8 cellular contexts compared by ENCODE assay signal in the genomic region with DNA sequence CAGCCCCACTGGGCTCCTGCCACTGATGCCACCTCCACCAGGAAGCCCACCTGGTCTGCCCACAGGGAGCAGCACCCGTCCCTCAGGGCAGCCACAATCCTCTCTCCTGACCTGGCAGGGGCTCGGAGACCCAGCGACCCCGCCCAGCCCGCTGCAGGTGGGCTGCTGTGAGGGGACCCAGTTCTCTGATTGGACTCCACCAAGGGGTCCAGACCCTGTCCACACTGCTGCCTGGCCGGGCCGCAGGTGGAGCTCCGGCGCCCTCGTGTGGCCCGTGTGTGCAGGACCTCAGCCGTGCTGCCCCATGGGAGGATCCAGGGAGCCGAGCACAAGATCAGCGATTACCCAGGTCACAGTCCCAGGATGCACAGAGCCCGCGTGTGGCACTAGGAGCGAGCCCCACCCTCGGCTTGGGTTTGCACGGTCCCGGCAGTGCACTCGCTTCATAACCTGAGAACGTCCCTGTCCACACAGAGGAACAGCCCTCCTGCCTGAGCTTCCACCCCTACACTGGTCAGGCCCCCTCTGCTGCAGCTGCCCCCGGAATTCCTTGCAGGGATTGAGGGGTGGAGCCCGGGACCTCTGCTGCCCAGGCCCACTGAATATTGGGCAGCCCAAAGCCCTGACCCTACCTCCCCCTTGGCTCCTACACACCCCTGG. TPM values are rescaled to one million over a fixed set of nuclear protein-coding genes. Genes with fewer than 3 reads are reported as not detected.
DNase-seq lines count a peak whose midpoint lies in the region; ATAC-seq, FAIRE-seq and TF ChIP-seq lines count a peak whose summit lies in the region.

No MANE protein-coding gene starts in this region.

- peaks cover 27% of the 10 kb centered on the region; the same call in 1 of the 2 replicates for H3K4me1 ChIP-seq in HepG2 (ENCODE audit: insufficient read depth, low read length)

- no peaks in the 10 kb centered on the region for H3K79me2 ChIP-seq in HepG2 (ENCODE audit: insufficient read depth, low read length)

- TF ChIP-seq CTCF in AG04450 (IDR thresholded peaks at IDR 0.05; ENCODE audit: low read depth, low read length), result peak; percentile 88
- peak; percentile 81 for TF ChIP-seq CTCF in coronary artery (IDR thresholded peaks at IDR 0.05)
- TF ChIP-seq CTCF in HepG2 (CRISPR knock-in tag; IDR thresholded peaks at IDR 0.05), result peak; percentile 97

- H3K36me3 Mint-ChIP-seq in stimulated activated effector memory CD8-positive, alpha-beta T cell treated with anti-CD3 and anti-CD28 coated beads, Interleukin-12 subunit alpha, Interleukin-12 subunit beta, amount 100 ng/mL, for 72 hours, result no peaks in the 10 kb centered on the region

- TF ChIP-seq POLR2A in GM12892 (IDR thresholded peaks at IDR 0.05; ENCODE audit: low read depth, low read length), result no peak
- no peak for TF ChIP-seq POLR2A in HepG2 (IDR thresholded peaks at IDR 0.05; ENCODE audit: insufficient read depth in 1 of 2, low read depth in 2 of 2, low read length in 2 of 2)

- no peak overlapping the region for H3K27ac ChIP-seq in AG04450 (ENCODE audit: low read depth, low read length)
- H3K27ac ChIP-seq in coronary artery, result no peak overlapping the region
- no peak overlapping the region for H3K27ac ChIP-seq in HepG2 (ENCODE audit: extremely low read length, insufficient read depth, low read length)

- peak; percentile 85 for FAIRE-seq in GM12892 (lab: Jason Lieb, UNC)
- FAIRE-seq in HepG2 (lab: Jason Lieb, UNC), result peak; percentile 67

- ATAC-seq in HepG2, result peak; percentile 95
- peak; percentile 71 for ATAC-seq in stimulated activated effector memory CD8-positive, alpha-beta T cell treated with anti-CD3 and anti-CD28 coated beads, Interleukin-12 subunit alpha, Interleukin-12 subunit beta, amount 100 ng/mL, for 72 hours

- POLR2A ChIA-PET in AG04450 (lab: Yijun Ruan, JAX), result interaction anchor here (0.6 kb wide), 1 partner anchor 29 kb away, joined by 4 read pairs; no protein-coding TSS in a partner anchor
- POLR2A ChIA-PET in HepG2 (lab: Yijun Ruan, JAX), result no interaction called here

- in situ Hi-C loops in HepG2 (cut with HindIII; ENCODE audit: extremely low pct_ligation_motif_present, low pct_unique_long_range_greater_than_20kb), result loop anchor here (5.0 kb wide), 1 partner anchor 503 kb away; a partner anchor contains a TSS

- no peaks in the 10 kb centered on the region for H3K9me3 ChIP-seq in AG04450 (ENCODE audit: control insufficient read depth, insufficient read depth, low read length)
- no peaks in the 10 kb centered on the region for H3K9me3 ChIP-seq in HepG2 (ENCODE audit: low read length)

- DNase-seq in AG04450 (ENCODE audit: low read depth, low spot score), result no peak
- peak; percentile 89 for DNase-seq in GM12892 (ENCODE audit: insufficient read length)
- DNase-seq in NCI-H2171 (lab: John Stamatoyannopoulos, UW), result peak; percentile 78
- peak; percentile 28 to 31 for DNase-seq in activated CD4-positive, alpha-beta T cell treated with anti-CD3 and anti-CD28 coated beads for 24 hours (ENCODE audit: low read depth in 2 of 2)
- DNase-seq in coronary artery (ENCODE audit: low spot score), result peak; percentile 53
- peak; percentile 32 for DNase-seq in HepG2 (ENCODE audit: low spot score)
- peak; percentile 41 to 72 for DNase-seq in stimulated activated effector memory CD8-positive, alpha-beta T cell treated with anti-CD3 and anti-CD28 coated beads, Interleukin-12 subunit alpha, Interleukin-12 subunit beta, amount 100 ng/mL, for 72 hours (ENCODE audit: low spot score in 2 of 2)
- no peak for DNase-seq in dedifferentiated amniotic fluid mesenchymal stem cell (ENCODE audit: extremely low spot score)

- H3K9me3 Mint-ChIP-seq in stimulated activated effector memory CD8-positive, alpha-beta T cell treated with anti-CD3 and anti-CD28 coated beads, Interleukin-12 subunit alpha, Interleukin-12 subunit beta, amount 100 ng/mL, for 72 hours, result no peaks in the 10 kb centered on the region

- TF ChIP-seq EP300 in HepG2 (IDR thresholded peaks at IDR 0.05; ENCODE audit: low read depth in 2 of 2, low read length in 2 of 2) (no peak), HepG2 (CRISPR knock-in tag; IDR thresholded peaks at IDR 0.05; ENCODE audit: borderline replicate concordance) (no peak)

- no TSS peak for BruUV-seq in HepG2 (replicated peaks; lab: Mats Ljungman, UMichigan)

- CTCF ChIA-PET in AG04450 (lab: Charles Lee) (interaction anchor here (0.6 to 1.0 kb wide), 5 partner anchors 25 to 564 kb away, joined by 3 to 10 read pairs (median 3); no protein-coding TSS in a partner anchor), HepG2 (lab: Yijun Ruan, JAX; ENCODE audit: low intra/inter-chr PET ratio, low total read pairs) (interaction anchor here (1.4 to 2.0 kb wide), 3 partner anchors 68 to 562 kb away, joined by 3 to 11 read pairs (median 10); no protein-coding TSS in a partner anchor)

- H3K4me3 ChIP-seq in AG04450 (ENCODE audit: low read depth, low read length) (no peak overlapping the region), coronary artery (no peak overlapping the region), HepG2 (replicated peaks in 1 of 3; ENCODE audit: insufficient read depth in 1 of 3, low read depth in 2 of 3, low read length in 3 of 3) (no peak overlapping the region)

- intact Hi-C loops in HepG2 (cut with micrococcal nuclease; ENCODE audit: unreplicated experiment), result no loop called here

- no peaks in the 10 kb centered on the region for H3K36me3 ChIP-seq in HepG2 (replicated peaks in 1 of 2; ENCODE audit: control insufficient read depth in 1 of 2, insufficient read depth in 2 of 2, low read length in 2 of 2)

- 21% methylated on average over 3 of the region's 24 CpGs for WGBS in HepG2 (ENCODE audit: low lambda C conversion rate)

- TF ChIP-seq RAD21 in HepG2 (CRISPR knock-in tag; IDR thresholded peaks at IDR 0.05), result peak; percentile 95

- H2AFZ ChIP-seq in HepG2 (ENCODE audit: low read length), result no peak overlapping the region

- peaks cover 15% of the 10 kb centered on the region for H3K27me3 ChIP-seq in AG04450 (ENCODE audit: control insufficient read depth, insufficient read depth, low read length)
- H3K27me3 ChIP-seq in HepG2 (ENCODE audit: control insufficient read depth in 1 of 2, insufficient read depth in 2 of 2, low read length in 2 of 2), result peaks cover 13 to 76% of the 10 kb centered on the region in 2 experiments

- H3K27ac Mint-ChIP-seq in stimulated activated effector memory CD8-positive, alpha-beta T cell treated with anti-CD3 and anti-CD28 coated beads, Interleukin-12 subunit alpha, Interleukin-12 subunit beta, amount 100 ng/mL, for 72 hours, result no peak overlapping the region

- H3K4me1 Mint-ChIP-seq in stimulated activated effector memory CD8-positive, alpha-beta T cell treated with anti-CD3 and anti-CD28 coated beads, Interleukin-12 subunit alpha, Interleukin-12 subunit beta, amount 100 ng/mL, for 72 hours, result no peaks in the 10 kb centered on the region

- no peak overlapping the region for H3K9ac ChIP-seq in HepG2 (ENCODE audit: insufficient read depth, low read depth, low read length)

- H4K20me1 ChIP-seq in HepG2 (ENCODE audit: insufficient read depth, low read length), result no peaks in the 10 kb centered on the region

- no peak overlapping the region for H3K4me3 Mint-ChIP-seq in stimulated activated effector memory CD8-positive, alpha-beta T cell treated with anti-CD3 and anti-CD28 coated beads, Interleukin-12 subunit alpha, Interleukin-12 subunit beta, amount 100 ng/mL, for 72 hours

- peak overlapping the region; percentile 1; the same call in 1 of the 2 replicates for H3K4me2 ChIP-seq in HepG2 (ENCODE audit: low read depth, low read length)

RNA-seq across cellular contexts. Expression of a gene that starts 35.4 kb away (rescaled TPM):
- polyA plus RNA-seq in AG04450 (2011; rRNA removed) (0.10 TPM in 1 of 2 replicates, not detected in the other), HepG2 (2011; rRNA removed) (not detected in 2 replicates)
- 0.14 TPM in 1 of 2 replicates, not detected in the other for polyA minus RNA-seq in AG04450 (2011; rRNA and poly(A)+ RNA removed)
- not detected for polyA plus RNA-seq in GM12892 (2012; ENCODE audit: missing spikeins)
- total RNA-seq in HepG2 (2016; rRNA removed; fragmentation: Illumina TruSeq; extraction: Trizol), result not detected in 2 replicates
- total RNA-seq in HepG2 (2016; cell fraction: cytosol; rRNA removed; fragmentation: Illumina TruSeq; extraction: Trizol; ENCODE audit: low read depth), result not detected in 2 replicates
- total RNA-seq in HepG2 (2016; cell fraction: insoluble cytoplasmic fraction; rRNA removed; fragmentation: Illumina TruSeq; extraction: Trizol), result not detected in 2 replicates
- not detected in 2 replicates for total RNA-seq in HepG2 (2016; cell fraction: membrane; rRNA removed; fragmentation: Illumina TruSeq; extraction: Trizol)
- not detected in 2 replicates for total RNA-seq in HepG2 (2016; cell fraction: nucleus; rRNA removed; fragmentation: Illumina TruSeq; extraction: Trizol)
- not detected in 2 replicates for polyA plus RNA-seq in HepG2 (2011; cell fraction: cytosol; rRNA removed)
- not detected in 2 replicates for polyA plus RNA-seq in HepG2 (2011; cell fraction: nucleus; rRNA removed)
- polyA plus RNA-seq in HepG2 (2012), result not detected in 2 replicates
- polyA plus RNA-seq in HepG2 (2016; cell fraction: cytosol; fragmentation: Illumina TruSeq; extraction: Trizol; ENCODE audit: low read depth), result not detected in 2 replicates
- polyA plus RNA-seq in HepG2 (2016; cell fraction: insoluble cytoplasmic fraction; fragmentation: Illumina TruSeq; extraction: Trizol; ENCODE audit: low read depth), result not detected in 2 replicates
- not detected in 2 replicates for polyA plus RNA-seq in HepG2 (2016; cell fraction: membrane; fragmentation: Illumina TruSeq; extraction: Trizol; ENCODE audit: low read depth)
- polyA plus RNA-seq in HepG2 (2016; cell fraction: nucleus; fragmentation: Illumina TruSeq; extraction: Trizol; ENCODE audit: insufficient read depth, low read depth), result not detected in 2 replicates
- polyA minus RNA-seq in HepG2 (2011; rRNA and poly(A)+ RNA removed; ENCODE audit: low replicate concordance), result 0.28 TPM in 1 of 2 replicates, not detected in the other
- polyA minus RNA-seq in HepG2 (2011; cell fraction: cytosol; rRNA and poly(A)+ RNA removed), result not detected in 2 replicates
- polyA minus RNA-seq in HepG2 (2011; cell fraction: nucleus; rRNA and poly(A)+ RNA removed), result not detected in 2 replicates

RNA-seq across cellular contexts. Expression of a gene that starts 49.4 kb away (rescaled TPM):
- polyA plus RNA-seq in AG04450 (2011; rRNA removed) (14.9 and 18.9 TPM in 2 replicates), HepG2 (2011; rRNA removed) (26.4 and 33.4 TPM in 2 replicates)
- 12.1 and 16.1 TPM in 2 replicates for polyA minus RNA-seq in AG04450 (2011; rRNA and poly(A)+ RNA removed)
- 7.4 TPM for polyA plus RNA-seq in GM12892 (2012; ENCODE audit: missing spikeins)
- total RNA-seq in HepG2 (2016; rRNA removed; fragmentation: Illumina TruSeq; extraction: Trizol), result 16.4 and 18.1 TPM in 2 replicates
- 11.2 and 14.6 TPM in 2 replicates for total RNA-seq in HepG2 (2016; cell fraction: cytosol; rRNA removed; fragmentation: Illumina TruSeq; extraction: Trizol; ENCODE audit: low read depth)
- total RNA-seq in HepG2 (2016; cell fraction: insoluble cytoplasmic fraction; rRNA removed; fragmentation: Illumina TruSeq; extraction: Trizol), result 17.0 and 18.3 TPM in 2 replicates
- total RNA-seq in HepG2 (2016; cell fraction: membrane; rRNA removed; fragmentation: Illumina TruSeq; extraction: Trizol), result 23.4 and 24.7 TPM in 2 replicates
- 17.7 and 25.0 TPM in 2 replicates for total RNA-seq in HepG2 (2016; cell fraction: nucleus; rRNA removed; fragmentation: Illumina TruSeq; extraction: Trizol)
- 14.8 and 26.4 TPM in 2 replicates for polyA plus RNA-seq in HepG2 (2011; cell fraction: cytosol; rRNA removed)
- 229 and 296 TPM in 2 replicates for polyA plus RNA-seq in HepG2 (2011; cell fraction: nucleus; rRNA removed)
- 28.4 and 33.9 TPM in 2 replicates for polyA plus RNA-seq in HepG2 (2012)
- polyA plus RNA-seq in HepG2 (2016; cell fraction: cytosol; fragmentation: Illumina TruSeq; extraction: Trizol; ENCODE audit: low read depth), result 13.6 and 14.2 TPM in 2 replicates
- 20.2 and 25.5 TPM in 2 replicates for polyA plus RNA-seq in HepG2 (2016; cell fraction: insoluble cytoplasmic fraction; fragmentation: Illumina TruSeq; extraction: Trizol; ENCODE audit: low read depth)
- polyA plus RNA-seq in HepG2 (2016; cell fraction: membrane; fragmentation: Illumina TruSeq; extraction: Trizol; ENCODE audit: low read depth), result 17.5 and 20.7 TPM in 2 replicates
- polyA plus RNA-seq in HepG2 (2016; cell fraction: nucleus; fragmentation: Illumina TruSeq; extraction: Trizol; ENCODE audit: insufficient read depth, low read depth), result 61.5 and 67.7 TPM in 2 replicates
- polyA minus RNA-seq in HepG2 (2011; rRNA and poly(A)+ RNA removed; ENCODE audit: low replicate concordance), result 34.0 and 46.7 TPM in 2 replicates
- 23.8 and 25.1 TPM in 2 replicates for polyA minus RNA-seq in HepG2 (2011; cell fraction: cytosol; rRNA and poly(A)+ RNA removed)
- 29.2 and 32.3 TPM in 2 replicates for polyA minus RNA-seq in HepG2 (2011; cell fraction: nucleus; rRNA and poly(A)+ RNA removed)

Comparison
In these comparisons a context has a peak if more than half of its experiments do, and no peak if none do; other contexts are left out.
1. DNase-seq: peak in GM12892 (single experiment), NCI-H2171 (single experiment), activated CD4-positive, alpha-beta T cell treated with anti-CD3 and anti-CD28 coated beads for 24 hours (2 of 2), coronary artery (single experiment), HepG2 (single experiment) and stimulated activated effector memory CD8-positive, alpha-beta T cell treated with anti-CD3 and anti-CD28 coated beads, Interleukin-12 subunit alpha, Interleukin-12 subunit beta, amount 100 ng/mL, for 72 hours (2 of 2); none in AG04450 (single experiment) and dedifferentiated amniotic fluid mesenchymal stem cell (single experiment).
2. Peak in every context shown above with its lines, with median percentiles within 50 percentile points of each other: CTCF ChIP-seq.